Comparison of ENCODE assay signal across 8 cellular contexts in the genomic region with DNA sequence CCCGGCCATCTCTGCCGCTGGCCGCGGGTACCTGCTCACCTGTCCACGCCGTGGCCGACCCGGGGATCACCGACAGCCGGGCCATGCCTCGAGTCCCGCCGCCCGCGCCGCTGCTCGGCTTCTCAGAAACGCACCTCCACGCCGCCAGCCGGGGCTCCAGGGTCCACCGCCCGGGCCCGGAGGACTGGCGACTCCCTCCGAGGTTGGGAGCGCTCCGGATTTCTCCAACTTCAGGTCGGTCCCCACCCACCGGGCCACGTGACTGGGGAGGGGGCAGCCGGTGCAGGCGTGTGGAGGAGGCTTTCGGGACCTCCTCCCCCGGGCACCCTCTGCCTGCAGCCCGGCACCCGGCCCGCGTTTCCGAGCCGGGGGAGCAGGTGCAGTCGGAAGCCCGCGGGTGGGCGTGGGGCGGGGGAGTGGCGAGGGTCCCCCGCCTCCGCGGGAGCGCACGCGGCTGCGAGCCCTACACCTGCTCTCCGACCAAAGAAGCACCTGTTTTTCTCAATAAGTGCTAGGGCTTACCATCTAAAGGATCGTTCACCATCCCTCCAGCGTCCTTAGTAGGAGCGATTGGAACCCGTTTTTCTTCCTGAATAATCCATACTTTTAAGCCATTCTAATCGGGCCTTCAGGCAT. TPM values are rescaled to one million over a fixed set of nuclear protein-coding genes. Genes with fewer than 3 reads are reported as not detected.
DNase-seq lines count a peak whose midpoint lies in the region; ATAC-seq and TF ChIP-seq lines count a peak whose summit lies in the region.

No MANE protein-coding gene starts in this region.

- H3K36me3 ChIP-seq in BLaER1 = no peaks in the 10 kb centered on the region
- H3K36me3 ChIP-seq in iPS DF 6.9 (ENCODE audit: control insufficient read depth, insufficient read depth, low read length) = no peaks in the 10 kb centered on the region; the same call in 1 of the 2 replicates
- no peaks in the 10 kb centered on the region for H3K36me3 ChIP-seq in smooth muscle cell (ENCODE audit: low read depth)

- H3K4me1 ChIP-seq in BLaER1 (0 out of 2 replicates have a peak, but pooled peaks cover 11% of the 10 kb centered on the region), iPS DF 6.9 (ENCODE audit: control insufficient read depth, insufficient read depth, low read length) (no peaks in the 10 kb centered on the region), smooth muscle cell (ENCODE audit: low read depth) (peaks cover 19% of the 10 kb centered on the region)

- H4K20me1 ChIP-seq in BLaER1 = no peaks in the 10 kb centered on the region; the same call in 1 of the 2 replicates
- no peaks in the 10 kb centered on the region for H4K20me1 ChIP-seq in smooth muscle cell (ENCODE audit: low read depth)

- no peak overlapping the region for H3K27ac ChIP-seq in BLaER1
- H3K27ac ChIP-seq in iPS DF 6.9 (ENCODE audit: low read length) = no peak overlapping the region
- H3K27ac ChIP-seq in smooth muscle cell (ENCODE audit: low read depth) = no peak overlapping the region

- H2AFZ ChIP-seq in smooth muscle cell (ENCODE audit: low read depth) = peak overlapping the region; percentile 67

- peaks cover 14% of the 10 kb centered on the region for H3F3A ChIP-seq in smooth muscle cell (ENCODE audit: low read depth)

- no peak overlapping the region for H3K9ac ChIP-seq in BLaER1
- peak overlapping the region; percentile 81 for H3K9ac ChIP-seq in smooth muscle cell (ENCODE audit: low read depth)

- ATAC-seq in GM19023 (IDR thresholded peaks at IDR 0.05; ENCODE audit: unreplicated experiment) = no peak

- H3K4me3 ChIP-seq in BLaER1 (peak overlapping the region; percentile 61), iPS DF 6.9 (ENCODE audit: low read length) (peak overlapping the region; percentile 30; the same call in 1 of the 2 replicates), smooth muscle cell (peak overlapping the region; percentile 46)

- no peak for TF ChIP-seq CTCF in smooth muscle cell (IDR thresholded peaks at IDR 0.05; ENCODE audit: borderline replicate concordance, insufficient read depth, poor library complexity, severe bottlenecking)

- H3K4me2 ChIP-seq in BLaER1 (peak overlapping the region; percentile 74), smooth muscle cell (peak overlapping the region; percentile 83)

- H3K79me2 ChIP-seq in smooth muscle cell (ENCODE audit: low read depth) = no peaks in the 10 kb centered on the region

- DNase-seq in NCI-H1092 (lab: John Stamatoyannopoulos, UW) (peak; percentile 23), iPS DF 6.9 (ENCODE audit: low read depth, low spot score) (no peak), smooth muscle cell (lab: John Stamatoyannopoulos, UW; ENCODE audit: unreplicated experiment) (no peak), HuH-7.5 (ENCODE audit: low spot score) (no peak), NCI-H187 treated with DMSO at 0.1 percent for 48 hours (lab: John Stamatoyannopoulos, UW) (no peak)
- peak; percentile 13 for DNase-seq in activated naive CD4-positive, alpha-beta T cell treated with Interleukin-2 at 50 U/mL for 16 hours

- H3K27me3 ChIP-seq in BLaER1 (peaks cover 61% of the 10 kb centered on the region), iPS DF 6.9 (ENCODE audit: control insufficient read depth, insufficient read depth, low read length) (peaks cover 21% of the 10 kb centered on the region; the same call in 1 of the 2 replicates), smooth muscle cell (ENCODE audit: low read depth) (peaks cover 41% of the 10 kb centered on the region)

- no CpG with 5 or more reads among the region's 60 CpGs for WGBS in iPS DF 6.9 (ENCODE audit: insufficient coverage, insufficient read length)
- WGBS in smooth muscle cell (ENCODE audit: low lambda C conversion rate) = 9% methylated on average over 58 of the region's 60 CpGs

- H3K9me3 ChIP-seq in BLaER1 = peaks cover 21% of the 10 kb centered on the region
- no peaks in the 10 kb centered on the region for H3K9me3 ChIP-seq in iPS DF 6.9 (ENCODE audit: control insufficient read depth, insufficient read depth, low read length)
- no peaks in the 10 kb centered on the region for H3K9me3 ChIP-seq in smooth muscle cell (replicated peaks; ENCODE audit: low read depth)

RNA-seq across cellular contexts. Expression of gene NRIP3, which starts 0.6 kb away (rescaled TPM):
- total RNA-seq in smooth muscle cell = 19.6 and 19.9 TPM in 2 replicates
- 8.4 and 10.1 TPM in 2 replicates for polyA plus RNA-seq in smooth muscle cell

RNA-seq across cellular contexts. Expression of gene TMEM9B, which starts 40.2 kb away (rescaled TPM):
- total RNA-seq in smooth muscle cell = 39.3 and 41.1 TPM in 2 replicates
- 35.9 and 47.8 TPM in 2 replicates for polyA plus RNA-seq in smooth muscle cell

Comparison
In these comparisons a context has a peak if more than half of its experiments do, and no peak if none do; other contexts are left out.
1. DNase-seq: peak in NCI-H1092 (single experiment) and activated naive CD4-positive, alpha-beta T cell treated with Interleukin-2 at 50 U/mL for 16 hours (single experiment); none in iPS DF 6.9 (single experiment), smooth muscle cell (single experiment), HuH-7.5 (single experiment) and NCI-H187 treated with DMSO at 0.1 percent for 48 hours (single experiment).
2. Peak in every context shown above with its lines, with median percentiles within 50 percentile points of each other: H3K4me3 ChIP-seq.